ENCODE assay signal across 18 cellular contexts in genomic region chr10:133058267-133059092, GRCh38. TPM values are rescaled to one million over a fixed set of nuclear protein-coding genes. Genes with fewer than 3 reads are reported as not detected.
DNase-seq lines count a peak whose midpoint lies in the region; ATAC-seq and TF ChIP-seq lines count a peak whose summit lies in the region.
"Had no signal": no experiment of that assay in that cellular context is flagged by ENCODE, and none has a peak within 500 bp of the region (broad histone marks: within the 10 kb centered on the region; RNA-seq: fewer than 3 reads in every experiment).

No MANE protein-coding gene starts in this region.

- no peak overlapping the region for H3K4me3 Mint-ChIP-seq in activated CD8-positive, alpha-beta T cell treated with anti-CD3 and anti-CD28 coated beads for 36 hours
- H3K4me3 Mint-ChIP-seq in neural crest cell: peak overlapping the region; percentile 45
- H3K4me3 Mint-ChIP-seq in WTC11: no peak overlapping the region
- H3K4me3 Mint-ChIP-seq: activated naive CD4-positive, alpha-beta T cell treated with anti-CD3 and anti-CD28 coated beads for 36 hours; brain had no signal

- TF ChIP-seq CTCF in activated CD8-positive, alpha-beta T cell treated with anti-CD3 and anti-CD28 coated beads for 36 hours (IDR thresholded peaks at IDR 0.05): no peak
- TF ChIP-seq CTCF in neural crest cell (conservative IDR thresholded peaks at IDR 0.05): no peak
- TF ChIP-seq CTCF in WTC11 (IDR thresholded peaks at IDR 0.05): no peak

- peaks cover 11% of the 10 kb centered on the region for H3K4me1 Mint-ChIP-seq in activated CD8-positive, alpha-beta T cell treated with anti-CD3 and anti-CD28 coated beads for 36 hours (ENCODE audit: low read depth)
- H3K4me1 Mint-ChIP-seq in neural crest cell (peaks cover 5% of the 10 kb centered on the region), WTC11 (no peaks in the 10 kb centered on the region)

- H3K27ac Mint-ChIP-seq in activated CD8-positive, alpha-beta T cell treated with anti-CD3 and anti-CD28 coated beads for 36 hours: no peak overlapping the region
- H3K27ac Mint-ChIP-seq in neural crest cell (ENCODE audit: unreplicated experiment): no peak overlapping the region
- H3K27ac Mint-ChIP-seq in WTC11: no peak overlapping the region
- H3K27ac Mint-ChIP-seq: activated naive CD4-positive, alpha-beta T cell treated with anti-CD3 and anti-CD28 coated beads for 36 hours; T-cell had no signal

- POLR2A ChIA-PET in activated CD8-positive, alpha-beta T cell treated with anti-CD3 and anti-CD28 coated beads for 36 hours (lab: Charles Lee): no interaction called here
- POLR2A ChIA-PET in WTC11 (lab: Charles Lee): no interaction called here

- intact Hi-C loops in activated CD8-positive, alpha-beta T cell treated with anti-CD3 and anti-CD28 coated beads for 36 hours (cut with micrococcal nuclease): no loop called here

- TF ChIP-seq POLR2A in GM18505 (IDR thresholded peaks at IDR 0.05; ENCODE audit: borderline replicate concordance, extremely low read depth, insufficient read depth, insufficient read length): no peak

- H3K36me3 Mint-ChIP-seq in activated CD8-positive, alpha-beta T cell treated with anti-CD3 and anti-CD28 coated beads for 36 hours (ENCODE audit: low read depth): no peaks in the 10 kb centered on the region
- H3K36me3 Mint-ChIP-seq in neural crest cell (ENCODE audit: low read depth): no peaks in the 10 kb centered on the region
- no peaks in the 10 kb centered on the region for H3K36me3 Mint-ChIP-seq in WTC11
- H3K36me3 Mint-ChIP-seq: brain, T-cell had no signal

- no peaks in the 10 kb centered on the region for H3K9me3 Mint-ChIP-seq in activated CD8-positive, alpha-beta T cell treated with anti-CD3 and anti-CD28 coated beads for 36 hours
- H3K9me3 Mint-ChIP-seq in neural crest cell: no peaks in the 10 kb centered on the region
- H3K9me3 Mint-ChIP-seq in WTC11: no peaks in the 10 kb centered on the region
- H3K9me3 Mint-ChIP-seq: activated naive CD4-positive, alpha-beta T cell treated with anti-CD3 and anti-CD28 coated beads for 36 hours; T-cell had no signal

- H3K27me3 Mint-ChIP-seq in activated CD8-positive, alpha-beta T cell treated with anti-CD3 and anti-CD28 coated beads for 36 hours: peaks cover 3% of the 10 kb centered on the region
- H3K27me3 Mint-ChIP-seq in neural crest cell (ENCODE audit: low read depth) (peaks cover 11% of the 10 kb centered on the region), WTC11 (ENCODE audit: low read depth) (no peaks in the 10 kb centered on the region)

- DNase-seq in SIG-M5 treated with dmso at 0.1 percent for 504 hours (lab: John Stamatoyannopoulos, UW; ENCODE audit: unreplicated experiment): peak; percentile 12
- no peak for DNase-seq in SIG-M5 (lab: John Stamatoyannopoulos, UW)
- peak; percentile 36 for DNase-seq in HT1080 (ENCODE audit: low read depth)
- peak; percentile 21 for DNase-seq in activated CD8-positive, alpha-beta T cell treated with anti-CD3 and anti-CD28 coated beads for 36 hours
- DNase-seq in neural crest cell (ENCODE audit: low read depth, low spot score): no peak
- no peak for DNase-seq in NCI-H510A treated with DMSO at 0.1 percent for 48 hours (lab: John Stamatoyannopoulos, UW)
- DNase-seq in WTC11 (ENCODE audit: low spot score): no peak
- DNase-seq: activated CD8-positive, alpha-beta memory T cell treated with anti-CD3 and anti-CD28 coated beads, Interleukin-2, amount 50 U/mL, for 48 hours; activated naive CD4-positive, alpha-beta T cell treated with anti-CD3 and anti-CD28 coated beads for 36 hours; COR-L47; NCI-H2081 treated with DMSO at 0.1 percent for 48 hours; NCI-H526 treated with DMSO at 0.1 percent for 48 hours; stimulated activated naive CD4-positive, alpha-beta T cell treated with Interleukin-2 at 50 U/mL for 16 hours; T-cell had no signal

- CTCF ChIA-PET in activated CD8-positive, alpha-beta T cell treated with anti-CD3 and anti-CD28 coated beads for 36 hours (lab: Charles Lee): no interaction called here
- CTCF ChIA-PET in WTC11 (lab: Charles Lee): no interaction called here

- no peak for ATAC-seq in activated CD8-positive, alpha-beta T cell treated with anti-CD3 and anti-CD28 coated beads for 36 hours
- ATAC-seq in GM18505 (IDR thresholded peaks at IDR 0.05; ENCODE audit: unreplicated experiment) (no peak), WTC11 (no peak)

TF ChIP-seq in WTC11, 78 proteins besides CTCF, POLR2A, EP300 and RAD21 (continues in another document):
- no peak for TF ChIP-seq HMGXB4 (CRISPR knock-in tag; IDR thresholded peaks at IDR 0.05)
- no peak for TF ChIP-seq ZMAT4 (CRISPR knock-in tag; IDR thresholded peaks at IDR 0.05)
- no peak for TF ChIP-seq STAT6 (CRISPR knock-in tag; conservative IDR thresholded peaks at IDR 0.05; ENCODE audit: low read depth)
- TF ChIP-seq CBFB (CRISPR knock-in tag; IDR thresholded peaks at IDR 0.05; ENCODE audit: low read depth): no peak
- no peak for TF ChIP-seq ZNF396 (CRISPR knock-in tag; IDR thresholded peaks at IDR 0.05; ENCODE audit: borderline replicate concordance)
- TF ChIP-seq ZNF138 (CRISPR knock-in tag; conservative IDR thresholded peaks at IDR 0.05): no peak
- no peak for TF ChIP-seq ZNF281 (CRISPR knock-in tag; IDR thresholded peaks at IDR 0.05)
- TF ChIP-seq HMGA2 (CRISPR knock-in tag; IDR thresholded peaks at IDR 0.05): no peak
- no peak for TF ChIP-seq JUN (CRISPR knock-in tag; IDR thresholded peaks at IDR 0.05)
- TF ChIP-seq TEAD1 (CRISPR knock-in tag; IDR thresholded peaks at IDR 0.05): no peak

RNA-seq across cellular contexts. Expression of gene ADGRA1, which starts 29.2 kb away (rescaled TPM):
- not detected in 2 replicates for total RNA-seq in HT1080 (2014; rRNA removed; shearing (Covaris generic))
- not detected in 2 replicates for polyA plus RNA-seq in HT1080 (2015; cell fraction: cytosol; rRNA removed)
- polyA plus RNA-seq in HT1080 (2015; cell fraction: nucleus; rRNA removed): not detected in 2 replicates
- total RNA-seq in activated CD8-positive, alpha-beta T cell treated with anti-CD3 and anti-CD28 coated beads for 36 hours: not detected
- 0.33 and 0.41 TPM in 2 replicates for total RNA-seq in neural crest cell
- total RNA-seq in WTC11 (2021): 0.11 to 0.20 TPM (median 0.18 TPM) in 3 replicates
- total RNA-seq: activated naive CD4-positive, alpha-beta T cell treated with anti-CD3 and anti-CD28 coated beads for 36 hours; glomerular endothelial cell; pulmonary artery endothelial cell; T-cell had no signal

Comparison
In these comparisons a context has a peak if more than half of its experiments do, and no peak if none do; other contexts are left out.
1. DNase-seq: peak in SIG-M5 treated with dmso at 0.1 percent for 504 hours (single experiment), HT1080 (single experiment) and activated CD8-positive, alpha-beta T cell treated with anti-CD3 and anti-CD28 coated beads for 36 hours (single experiment); none in SIG-M5 (single experiment), neural crest cell (single experiment), NCI-H510A treated with DMSO at 0.1 percent for 48 hours (single experiment) and WTC11 (single experiment).